In the genomic region with DNA sequence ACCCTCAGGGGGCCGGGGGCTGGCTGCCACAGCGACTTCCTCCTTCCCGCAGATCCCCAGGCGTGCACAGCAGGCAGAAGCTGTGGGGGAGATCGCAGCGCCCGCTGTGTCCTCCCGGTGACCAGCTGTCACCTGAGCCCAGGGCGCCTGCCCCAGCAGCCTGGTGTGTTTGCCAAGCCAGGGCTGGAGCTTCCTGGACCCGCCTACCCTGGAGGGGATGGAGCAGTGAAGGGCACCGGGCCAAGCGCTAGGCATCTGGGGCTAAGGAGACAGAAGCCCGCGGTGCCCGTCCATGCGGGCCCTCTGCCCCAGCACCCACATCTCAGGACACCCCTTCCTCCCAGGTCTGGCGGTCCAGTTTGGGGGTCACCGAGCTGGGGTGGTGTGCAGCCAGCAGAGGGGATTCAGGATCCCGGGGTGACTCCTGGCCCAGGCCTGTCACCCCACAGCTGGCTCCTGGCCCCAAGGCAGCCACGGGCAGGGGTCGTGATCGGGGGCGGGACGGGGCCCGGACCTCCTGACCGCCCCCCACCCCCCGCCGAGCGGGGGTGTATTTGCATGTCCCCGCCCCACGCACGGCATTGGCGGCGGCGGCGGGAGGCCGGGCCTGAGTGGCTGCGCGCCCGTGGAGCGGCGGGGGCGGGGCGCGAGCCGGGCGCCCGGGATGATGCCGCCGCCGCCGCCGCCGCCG, we compare ENCODE assay signal across 7 cellular contexts. TPM values are rescaled to one million over a fixed set of nuclear protein-coding genes. Genes with fewer than 3 reads are reported as not detected.
A peak's percentile ranks its signal among the peaks of the same experiment; 100 is the strongest.
DNase-seq lines count a peak whose midpoint lies in the region; ATAC-seq, FAIRE-seq and TF ChIP-seq lines count a peak whose summit lies in the region.

A gene with protein sequence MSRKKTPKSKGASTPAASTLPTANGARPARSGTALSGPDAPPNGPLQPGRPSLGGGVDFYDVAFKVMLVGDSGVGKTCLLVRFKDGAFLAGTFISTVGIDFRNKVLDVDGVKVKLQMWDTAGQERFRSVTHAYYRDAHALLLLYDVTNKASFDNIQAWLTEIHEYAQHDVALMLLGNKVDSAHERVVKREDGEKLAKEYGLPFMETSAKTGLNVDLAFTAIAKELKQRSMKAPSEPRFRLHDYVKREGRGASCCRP (plus strand): TSS at position 645 of the 691 bp plus-strand sequence. CDS start 159 bp downstream, outside the sequence.

- peak within 1 kb of the TSS; percentile 48 for H3K9ac ChIP-seq in skeletal muscle satellite cell (ENCODE audit: low read depth, low read length)

- H3K4me3 ChIP-seq in bronchial epithelial cell (ENCODE audit: low read depth, low read length) (peak within 1 kb of the TSS; percentile 25), iPS-18c (ENCODE audit: insufficient read depth, low read depth, low read length) (peak within 1 kb of the TSS; percentile 55), skeletal muscle satellite cell (ENCODE audit: low read length) (peak within 1 kb of the TSS; percentile 64)

- peaks cover 12% of the 10 kb centered on the region for H3K36me3 ChIP-seq in bronchial epithelial cell (ENCODE audit: control insufficient read depth, insufficient read depth, low read length)
- H3K36me3 ChIP-seq in skeletal muscle satellite cell (ENCODE audit: insufficient read depth, low read length): peaks cover 18% of the 10 kb centered on the region

- H3K9me3 ChIP-seq in iPS-18c (ENCODE audit: control insufficient read depth, insufficient read depth, low read length): no peaks in the 10 kb centered on the region
- H3K9me3 ChIP-seq in skeletal muscle satellite cell (replicated peaks; ENCODE audit: low read length): no peaks in the 10 kb centered on the region

- H3K27me3 ChIP-seq in bronchial epithelial cell (ENCODE audit: control insufficient read depth, insufficient read depth, low read length) (no peaks in the 10 kb centered on the region), skeletal muscle satellite cell (ENCODE audit: control insufficient read depth, insufficient read depth, low read length) (no peaks in the 10 kb centered on the region)

- peak within 1 kb of the TSS; percentile 90 for H3K4me2 ChIP-seq in skeletal muscle satellite cell (ENCODE audit: low read length)

- no peak for TF ChIP-seq POLR2A in GM12892 (IDR thresholded peaks at IDR 0.05; ENCODE audit: low read depth, low read length)

- no peak for TF ChIP-seq CTCF in bronchial epithelial cell (IDR thresholded peaks at IDR 0.05; ENCODE audit: insufficient read depth, low read length, severe bottlenecking)

- no peak for ATAC-seq in GM18511 (IDR thresholded peaks at IDR 0.05; ENCODE audit: unreplicated experiment)

- peaks cover 40% of the 10 kb centered on the region for H3K4me1 ChIP-seq in skeletal muscle satellite cell (ENCODE audit: control insufficient read depth, insufficient read depth, low read length)

- FAIRE-seq in GM12892 (lab: Jason Lieb, UNC) (peak; percentile 83), bronchial epithelial cell (lab: Jason Lieb, UNC) (no peak)

- DNase-seq in GM12892 (ENCODE audit: insufficient read length) (no peak), NCI-H146 treated with DMSO at 0.1 percent for 48 hours (lab: John Stamatoyannopoulos, UW; ENCODE audit: unreplicated experiment) (peak; percentile 98), T-helper 9 cell (peak; percentile 51), bronchial epithelial cell (ENCODE audit: low read depth) (peak; percentile 52)

RNA-seq across cellular contexts. Expression of the gene that starts here (rescaled TPM):
- polyA plus RNA-seq in GM12892 (2012; ENCODE audit: missing spikeins): 3.2 TPM
- total RNA-seq in bronchial epithelial cell: 0.26 and 0.90 TPM in 2 replicates
- 0.66 TPM in 1 of 2 replicates, not detected in the other for total RNA-seq in skeletal muscle satellite cell (2012; rRNA removed)

Comparison
In these comparisons a context has a peak if more than half of its experiments do, and no peak if none do; other contexts are left out.
1. Peak in DNase-seq and H3K4me3 ChIP-seq in bronchial epithelial cell; RNA of the gene not detected or under 1 TPM.